ENCODE assay signal across 14 cellular contexts in genomic region chr2:71705171-71705960, GRCh38.
"Had no signal": no experiment of that assay in that cellular context is flagged by ENCODE, and none has a peak within 500 bp of the region (broad histone marks: within the 10 kb centered on the region; RNA-seq: fewer than 3 reads in every experiment).

No MANE protein-coding gene starts in this region.

- H3K27me3 ChIP-seq: brain microvascular endothelial cell, pancreas had no signal

- DNase-seq: activated CD4-positive, alpha-beta T cell treated with anti-CD3 and anti-CD28 coated beads, Interleukin-2, amount 50 U/mL, for 1 hour; activated CD8-positive, alpha-beta memory T cell treated with anti-CD3 and anti-CD28 coated beads for 24 hours; activated naive CD4-positive, alpha-beta T cell treated with Interleukin-2 at 50 U/mL for 16 hours; anterior cingulate cortex; brain microvascular endothelial cell; cerebellar nuclear complex; pancreas; retina; small intestine; T-helper 9 cell had no signal

- H3K36me3 ChIP-seq: brain microvascular endothelial cell, pancreas, thoracic aorta had no signal

- H3K4me3 ChIP-seq: pancreas, thoracic aorta had no signal

- ATAC-seq: activated CD4-positive, CD25-positive, alpha-beta regulatory T cell treated with anti-CD3 and anti-CD28 coated beads, Interleukin-2, amount 50 U/mL, for 24 hours; left lobe of liver; pancreas had no signal

- H3K27ac ChIP-seq: brain microvascular endothelial cell, epithelial cell of prostate, pancreas, thoracic aorta had no signal

- H3K9me3 ChIP-seq: pancreas, thoracic aorta had no signal

- H3K4me1 ChIP-seq: pancreas had no signal
